In genomic region chr4:4889781-4890180, GRCh38 we compare ENCODE assay signal across 25 cellular contexts. TPM values are rescaled to one million over a fixed set of nuclear protein-coding genes. Genes with fewer than 3 reads are reported as not detected.
"Had no signal": no experiment of that assay in that cellular context is flagged by ENCODE, and none has a peak within 500 bp of the region (broad histone marks: within the 10 kb centered on the region; RNA-seq: fewer than 3 reads in every experiment).

No MANE protein-coding gene starts in this region.

- H3K4me3 Mint-ChIP-seq: naive thymus-derived CD8-positive, alpha-beta T cell; natural killer cell treated with Interleukin-12 subunit alpha and Interleukin-12 subunit beta and Interleukin-15 and Interleukin-18, amount 100 ng/mL, for 72 hours; nephron progenitor cell; neural crest cell; stimulated activated effector memory CD8-positive, alpha-beta T cell treated with anti-CD3 and anti-CD28 coated beads, Interleukin-12 subunit alpha, Interleukin-12 subunit beta, amount 100 ng/mL, for 72 hours; stimulated activated naive B cell treated with anti-CD40 and anti-IgM and Interleukin-4, amounts not matched to agents 10 μg/mL and 1 μg/mL and 100 μg/mL, for 72 hours; stimulated activated naive CD8-positive, alpha-beta T cell treated with anti-CD3 and anti-CD28 coated beads, Interleukin-15, amount 100 ng/mL, for 72 hours had no signal

- ATAC-seq: naive thymus-derived CD8-positive, alpha-beta T cell; natural killer cell treated with Interleukin-12 subunit alpha and Interleukin-12 subunit beta and Interleukin-15 and Interleukin-18, amount 100 ng/mL, for 72 hours; psoas muscle; right cardiac atrium; right lobe of liver; stimulated activated effector memory CD8-positive, alpha-beta T cell treated with anti-CD3 and anti-CD28 coated beads, Interleukin-12 subunit alpha, Interleukin-12 subunit beta, amount 100 ng/mL, for 72 hours; stimulated activated naive B cell treated with anti-CD40 and anti-IgM and Interleukin-4, amounts not matched to agents 10 μg/mL and 1 μg/mL and 100 μg/mL, for 72 hours; stimulated activated naive CD8-positive, alpha-beta T cell treated with anti-CD3 and anti-CD28 coated beads, Interleukin-15, amount 100 ng/mL, for 72 hours; stimulated activated naive CD8-positive, alpha-beta T cell treated with anti-CD3 and anti-CD28 coated beads, Interleukin-15, Interleukin-2, amounts not matched to agents 100 U/mL and 50 U/mL, for 24 hours had no signal

- DNase-seq: naive B cell; naive thymus-derived CD8-positive, alpha-beta T cell; nephron progenitor cell; occipital lobe; ovary; psoas muscle; right cardiac atrium; right lobe of liver; sigmoid colon; small intestine; stimulated activated CD4-positive, alpha-beta T cell treated with anti-CD3 and anti-CD28 coated beads, Interleukin-15, amount 100 ng/mL, for 24 hours; stimulated activated CD4-positive, alpha-beta T cell treated with anti-CD3 and anti-CD28 coated beads, Interleukin-2, amount 100 ng/mL, for 24 hours; stimulated activated CD4-positive, alpha-beta T cell treated with anti-CD3 and anti-CD28 coated beads, Interleukin-2, amount 100 ng/mL, for 48 hours; stimulated activated CD4-positive, alpha-beta T cell treated with anti-CD3 and anti-CD28 coated beads, Interleukin-4, amount 100 ng/mL, for 24 hours; stimulated activated naive B cell treated with anti-CD40 and anti-IgM and Interleukin-4, amounts not matched to agents 10 μg/mL and 1 μg/mL and 100 μg/mL, for 72 hours; stimulated activated naive CD8-positive, alpha-beta T cell treated with anti-CD3 and anti-CD28 coated beads, Interleukin-15, amount 100 ng/mL, for 72 hours; stimulated activated naive CD8-positive, alpha-beta T cell treated with anti-CD3 and anti-CD28 coated beads, Interleukin-15, Interleukin-2, amounts not matched to agents 100 U/mL and 50 U/mL, for 24 hours; substantia nigra; testis; transverse colon; uterus had no signal

- H3K4me1 Mint-ChIP-seq: naive thymus-derived CD8-positive, alpha-beta T cell; nephron progenitor cell; neural crest cell; stimulated activated effector memory CD8-positive, alpha-beta T cell treated with anti-CD3 and anti-CD28 coated beads, Interleukin-12 subunit alpha, Interleukin-12 subunit beta, amount 100 ng/mL, for 72 hours; stimulated activated naive CD8-positive, alpha-beta T cell treated with anti-CD3 and anti-CD28 coated beads, Interleukin-15, amount 100 ng/mL, for 72 hours had no signal

- H3K27ac Mint-ChIP-seq: naive thymus-derived CD8-positive, alpha-beta T cell; natural killer cell treated with Interleukin-12 subunit alpha and Interleukin-12 subunit beta and Interleukin-15 and Interleukin-18, amount 100 ng/mL, for 72 hours; nephron progenitor cell; progenitor cell of endocrine pancreas; stimulated activated effector memory CD8-positive, alpha-beta T cell treated with anti-CD3 and anti-CD28 coated beads, Interleukin-12 subunit alpha, Interleukin-12 subunit beta, amount 100 ng/mL, for 72 hours; stimulated activated naive B cell treated with anti-CD40 and anti-IgM and Interleukin-4, amounts not matched to agents 10 μg/mL and 1 μg/mL and 100 μg/mL, for 72 hours; stimulated activated naive CD8-positive, alpha-beta T cell treated with anti-CD3 and anti-CD28 coated beads, Interleukin-15, amount 100 ng/mL, for 72 hours had no signal

- H3K36me3 Mint-ChIP-seq: naive B cell; naive thymus-derived CD8-positive, alpha-beta T cell; natural killer cell treated with Interleukin-12 subunit alpha and Interleukin-12 subunit beta and Interleukin-15 and Interleukin-18, amount 100 ng/mL, for 72 hours; stimulated activated effector memory CD8-positive, alpha-beta T cell treated with anti-CD3 and anti-CD28 coated beads, Interleukin-12 subunit alpha, Interleukin-12 subunit beta, amount 100 ng/mL, for 72 hours; stimulated activated naive B cell treated with anti-CD40 and anti-IgM and Interleukin-4, amounts not matched to agents 10 μg/mL and 1 μg/mL and 100 μg/mL, for 72 hours had no signal

- H3K9me3 Mint-ChIP-seq: naive B cell; naive thymus-derived CD8-positive, alpha-beta T cell; natural killer cell treated with Interleukin-12 subunit alpha and Interleukin-12 subunit beta and Interleukin-15 and Interleukin-18, amount 100 ng/mL, for 72 hours; nephron progenitor cell; neural crest cell; stimulated activated effector memory CD8-positive, alpha-beta T cell treated with anti-CD3 and anti-CD28 coated beads, Interleukin-12 subunit alpha, Interleukin-12 subunit beta, amount 100 ng/mL, for 72 hours; stimulated activated naive B cell treated with anti-CD40 and anti-IgM and Interleukin-4, amounts not matched to agents 10 μg/mL and 1 μg/mL and 100 μg/mL, for 72 hours; stimulated activated naive CD8-positive, alpha-beta T cell treated with anti-CD3 and anti-CD28 coated beads, Interleukin-15, amount 100 ng/mL, for 72 hours had no signal

RNA-seq across cellular contexts. Expression of gene MSX1, which starts 30.3 kb away (rescaled TPM):
- total RNA-seq: naive thymus-derived CD8-positive, alpha-beta T cell had no signal
